ENCODE assay signal across 15 cellular contexts in the genomic region with DNA sequence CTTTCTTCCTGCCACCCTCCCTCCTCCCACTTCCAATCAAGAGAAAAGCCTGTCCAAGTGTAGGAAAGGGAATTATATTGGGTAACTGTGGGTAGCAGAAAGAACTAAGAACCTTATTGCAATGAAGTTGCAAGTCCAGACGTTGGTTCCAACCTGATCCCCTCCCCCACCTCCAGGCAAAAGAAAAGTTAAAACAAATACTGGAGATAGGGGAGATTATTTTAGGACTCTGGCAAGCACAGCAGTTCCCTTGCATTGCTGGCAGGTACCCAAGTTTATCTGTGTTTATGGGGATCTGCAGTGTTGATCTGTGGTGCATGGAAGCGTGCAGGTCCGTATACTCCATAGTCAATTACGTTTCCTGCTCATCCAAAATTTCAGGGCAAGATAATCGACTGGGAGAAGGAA.
A peak's percentile ranks its signal among the peaks of the same experiment; 100 is the strongest.
DNase-seq lines count a peak whose midpoint lies in the region; ATAC-seq and TF ChIP-seq lines count a peak whose summit lies in the region.
"Had no signal": no experiment of that assay in that cellular context is flagged by ENCODE, and none has a peak within 500 bp of the region (broad histone marks: within the 10 kb centered on the region; RNA-seq: fewer than 3 reads in every experiment).

No MANE protein-coding gene starts in this region.

- H3K27me3 ChIP-seq in aorta (ENCODE audit: control insufficient read depth in 1 of 2, insufficient read depth in 2 of 2, low read length in 1 of 2): no peaks in the 10 kb centered on the region
- H3K27me3 ChIP-seq: brain microvascular endothelial cell had no signal

- no peaks in the 10 kb centered on the region for H3K27me3 Mint-ChIP-seq in memory B cell
- H3K27me3 Mint-ChIP-seq: activated CD4-positive, alpha-beta T cell treated with anti-CD3 and anti-CD28 coated beads, Interleukin-2, amount 10 ng/mL, durations not matched to agents 7 days and 5 days; activated T-helper 17 cell treated with anti-CD3 and anti-CD28 coated beads, Interleukin-2, amount 50 U/mL, for 72 hours had no signal

- peaks cover 43% of the 10 kb centered on the region for H3K4me1 Mint-ChIP-seq in memory B cell
- H3K4me1 Mint-ChIP-seq: activated CD4-positive, alpha-beta T cell treated with anti-CD3 and anti-CD28 coated beads, Interleukin-2, amount 10 ng/mL, durations not matched to agents 7 days and 5 days; activated T-helper 17 cell treated with anti-CD3 and anti-CD28 coated beads, Interleukin-2, amount 50 U/mL, for 72 hours had no signal

- no peak overlapping the region for H3K4me3 Mint-ChIP-seq in memory B cell
- H3K4me3 Mint-ChIP-seq: activated CD4-positive, alpha-beta T cell treated with anti-CD3 and anti-CD28 coated beads, Interleukin-2, amount 10 ng/mL, durations not matched to agents 7 days and 5 days; activated T-helper 17 cell treated with anti-CD3 and anti-CD28 coated beads, Interleukin-2, amount 50 U/mL, for 72 hours; natural killer cell treated with Interleukin-12 subunit alpha and Interleukin-12 subunit beta and Interleukin-15 and Interleukin-18, amount 100 ng/mL, for 72 hours had no signal

- 12 to 20% methylated on average over 5 of the region's 5 CpGs for WGBS in aorta, 2 donors

- DNase-seq in Right ventricle myocardium inferior (ENCODE audit: missing footprints) (no peak), cardiac septum (ENCODE audit: low spot score) (no peak), choroid plexus epithelial cell (ENCODE audit: low read depth) (peak; percentile 50), memory B cell (ENCODE audit: low spot score in 2 of 2) (no peak), aorta (no peak), T-helper 2 cell (no peak)
- DNase-seq: activated CD4-positive, alpha-beta T cell treated with anti-CD3 and anti-CD28 coated beads, Interleukin-2, amount 10 ng/mL, durations not matched to agents 7 days and 5 days; brain microvascular endothelial cell; NCI-H524 treated with DMSO at 0.1 percent for 48 hours; SW 1271 had no signal

- peaks cover 0 to 5% of the 10 kb centered on the region in 2 donors for H3K4me1 ChIP-seq in aorta (ENCODE audit: control insufficient read depth in 1 of 2, insufficient read depth in 2 of 2, low read length in 2 of 2)

- no peak overlapping the region for H3K27ac ChIP-seq in aorta (ENCODE audit: low read depth in 1 of 2, low read length in 2 of 2)
- H3K27ac ChIP-seq: brain microvascular endothelial cell had no signal

- no peaks in the 10 kb centered on the region for H3K36me3 ChIP-seq in aorta (ENCODE audit: control insufficient read depth in 1 of 2, insufficient read depth in 2 of 2, low read length in 1 of 2)
- H3K36me3 ChIP-seq: brain microvascular endothelial cell had no signal

- peak overlapping the region; percentile 63 for H3K27ac Mint-ChIP-seq in memory B cell
- H3K27ac Mint-ChIP-seq: activated CD4-positive, alpha-beta T cell treated with anti-CD3 and anti-CD28 coated beads, Interleukin-2, amount 10 ng/mL, durations not matched to agents 7 days and 5 days; activated T-helper 17 cell treated with anti-CD3 and anti-CD28 coated beads, Interleukin-2, amount 50 U/mL, for 72 hours; natural killer cell treated with Interleukin-12 subunit alpha and Interleukin-12 subunit beta and Interleukin-15 and Interleukin-18, amount 100 ng/mL, for 72 hours had no signal

- no peak for TF ChIP-seq CTCF in choroid plexus epithelial cell (conservative IDR thresholded peaks at IDR 0.05; ENCODE audit: low read depth, low read length)

- intact Hi-C loops in Right ventricle myocardium inferior (cut with DNase I): no loop called here
- intact Hi-C loops in cardiac septum (cut with DNase I): no loop called here
- intact Hi-C loops in aorta (cut with DNase I): no loop called here

- ATAC-seq in Right ventricle myocardium inferior (peak; percentile 60), memory B cell (ENCODE audit: low read depth) (no peak), aorta (ENCODE audit: low FRiP score) (peak; percentile 10), GM21717 (IDR thresholded peaks at IDR 0.05; ENCODE audit: unreplicated experiment) (no peak), GM18505 (IDR thresholded peaks at IDR 0.05; ENCODE audit: unreplicated experiment) (no peak)
- ATAC-seq: activated T-helper 17 cell treated with anti-CD3 and anti-CD28 coated beads, Interleukin-2, amount 50 U/mL, for 72 hours; esophagus mucosa; natural killer cell treated with Interleukin-12 subunit alpha and Interleukin-12 subunit beta and Interleukin-15 and Interleukin-18, amount 100 ng/mL, for 72 hours had no signal

- TF ChIP-seq POLR2A in GM18505 (IDR thresholded peaks at IDR 0.05; ENCODE audit: borderline replicate concordance, extremely low read depth, insufficient read depth, insufficient read length): no peak

- no peaks in the 10 kb centered on the region for H3K9me3 Mint-ChIP-seq in memory B cell
- H3K9me3 Mint-ChIP-seq: activated CD4-positive, alpha-beta T cell treated with anti-CD3 and anti-CD28 coated beads, Interleukin-2, amount 10 ng/mL, durations not matched to agents 7 days and 5 days; activated T-helper 17 cell treated with anti-CD3 and anti-CD28 coated beads, Interleukin-2, amount 50 U/mL, for 72 hours; natural killer cell treated with Interleukin-12 subunit alpha and Interleukin-12 subunit beta and Interleukin-15 and Interleukin-18, amount 100 ng/mL, for 72 hours had no signal

- H3K36me3 Mint-ChIP-seq in memory B cell: peaks cover 2% of the 10 kb centered on the region
- H3K36me3 Mint-ChIP-seq: natural killer cell treated with Interleukin-12 subunit alpha and Interleukin-12 subunit beta and Interleukin-15 and Interleukin-18, amount 100 ng/mL, for 72 hours had no signal

- no peaks in the 10 kb centered on the region for H3K9me3 ChIP-seq in aorta (ENCODE audit: control insufficient read depth, low read length)

- no peak overlapping the region for H3K4me3 ChIP-seq in choroid plexus epithelial cell (ENCODE audit: low read depth, low read length)
- H3K4me3 ChIP-seq in aorta (ENCODE audit: low read length in 2 of 2): no peak overlapping the region

Comparison
In these comparisons a context has a peak if more than half of its experiments do, and no peak if none do; other contexts are left out.
1. ATAC-seq: peak in Right ventricle myocardium inferior (single experiment) and aorta (single experiment); none in memory B cell (single experiment), GM21717 (single experiment) and GM18505 (single experiment).